1 cellular context compared by ENCODE assay signal in genomic region chr2:5921081-5921642, GRCh38.
TF ChIP-seq lines count a peak whose summit lies in the region.

No MANE protein-coding gene starts in this region.

TF ChIP-seq in SK-N-SH treated with all-trans-retinoic acid at 6 μM for 48 hours, 23 proteins besides CTCF, POLR2A, EP300 and RAD21 (continued from another document):
- TF ChIP-seq TSHZ2 (CRISPR knock-in tag; IDR thresholded peaks at IDR 0.05) (no peak), ESRRG (CRISPR knock-in tag; IDR thresholded peaks at IDR 0.05) (no peak), CSDC2 (CRISPR knock-in tag; IDR thresholded peaks at IDR 0.05) (no peak), ZFP30 (CRISPR knock-in tag; IDR thresholded peaks at IDR 0.05) (no peak; the same call in 1 of the 2 replicates), ZNF70 (CRISPR knock-in tag; IDR thresholded peaks at IDR 0.05) (no peak), POU6F1 (CRISPR knock-in tag; IDR thresholded peaks at IDR 0.05; ENCODE audit: borderline replicate concordance, low read depth) (no peak), ZNF8 (CRISPR knock-in tag; IDR thresholded peaks at IDR 0.05) (no peak), CSRNP3 (CRISPR knock-in tag; IDR thresholded peaks at IDR 0.05) (no peak)
- TF ChIP-seq, protein P1, sequence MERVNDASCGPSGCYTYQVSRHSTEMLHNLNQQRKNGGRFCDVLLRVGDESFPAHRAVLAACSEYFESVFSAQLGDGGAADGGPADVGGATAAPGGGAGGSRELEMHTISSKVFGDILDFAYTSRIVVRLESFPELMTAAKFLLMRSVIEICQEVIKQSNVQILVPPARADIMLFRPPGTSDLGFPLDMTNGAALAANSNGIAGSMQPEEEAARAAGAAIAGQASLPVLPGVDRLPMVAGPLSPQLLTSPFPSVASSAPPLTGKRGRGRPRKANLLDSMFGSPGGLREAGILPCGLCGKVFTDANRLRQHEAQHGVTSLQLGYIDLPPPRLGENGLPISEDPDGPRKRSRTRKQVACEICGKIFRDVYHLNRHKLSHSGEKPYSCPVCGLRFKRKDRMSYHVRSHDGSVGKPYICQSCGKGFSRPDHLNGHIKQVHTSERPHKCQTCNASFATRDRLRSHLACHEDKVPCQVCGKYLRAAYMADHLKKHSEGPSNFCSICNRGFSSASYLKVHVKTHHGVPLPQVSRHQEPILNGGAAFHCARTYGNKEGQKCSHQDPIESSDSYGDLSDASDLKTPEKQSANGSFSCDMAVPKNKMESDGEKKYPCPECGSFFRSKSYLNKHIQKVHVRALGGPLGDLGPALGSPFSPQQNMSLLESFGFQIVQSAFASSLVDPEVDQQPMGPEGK (CRISPR knock-in tag; IDR thresholded peaks at IDR 0.05; ENCODE audit: borderline replicate concordance), result no peak
TF ChIP-seq in SK-N-SH treated with all-trans-retinoic acid at 6 μM for 48 hours: peak in this region for 0.
